ENCODE assay signal across 21 cellular contexts in genomic region chrX:110428144-110428543, GRCh38.
"Had no signal": no experiment of that assay in that cellular context is flagged by ENCODE, and none has a peak within 500 bp of the region (broad histone marks: within the 10 kb centered on the region; RNA-seq: fewer than 3 reads in every experiment).

No MANE protein-coding gene starts in this region.

- DNase-seq: effector CD4-positive, alpha-beta T cell; endodermal cell; erythroblast; foreskin keratinocyte; heart left ventricle; hippocampal formation; left colon; mammary epithelial cell; naive thymus-derived CD4-positive, alpha-beta T cell; spleen; stimulated activated CD4-positive, alpha-beta T cell treated with anti-CD3 and anti-CD28 coated beads, Interleukin-15, amount 100 ng/mL, for 24 hours; stimulated activated CD4-positive, alpha-beta T cell treated with anti-CD3 and anti-CD28 coated beads, Interleukin-1b, Interleukin-23, amount 100 ng/mL, for 48 hours; stimulated activated CD4-positive, alpha-beta T cell treated with anti-CD3 and anti-CD28 coated beads, Interleukin-4, amount 100 ng/mL, for 24 hours; tibial artery; upper lobe of left lung; uterus had no signal

- H3K27me3 ChIP-seq: foreskin keratinocyte, neutrophil, tibial artery, upper lobe of left lung, uterus had no signal

- H3K27ac Mint-ChIP-seq: endodermal cell; naive thymus-derived CD4-positive, alpha-beta T cell; stimulated activated memory B cell treated with anti-CD40 and anti-IgM and Interleukin-4, amounts not matched to agents 10 μg/mL and 1 μg/mL and 100 μg/mL, for 72 hours; stimulated activated naive CD8-positive, alpha-beta T cell treated with anti-CD3 and anti-CD28 coated beads, Interleukin-15, Interleukin-2, amounts not matched to agents 100 ng/mL and 50 ng/mL, for 24 hours had no signal

- H3K36me3 ChIP-seq: heart left ventricle, neutrophil, spleen, tibial artery, upper lobe of left lung, uterus had no signal

- H3K4me3 Mint-ChIP-seq: endodermal cell; naive thymus-derived CD4-positive, alpha-beta T cell; stimulated activated memory B cell treated with anti-CD40 and anti-IgM and Interleukin-4, amounts not matched to agents 10 μg/mL and 1 μg/mL and 100 μg/mL, for 72 hours; stimulated activated naive CD8-positive, alpha-beta T cell treated with anti-CD3 and anti-CD28 coated beads, Interleukin-15, Interleukin-2, amounts not matched to agents 100 ng/mL and 50 ng/mL, for 24 hours had no signal

- H3K36me3 Mint-ChIP-seq: naive thymus-derived CD4-positive, alpha-beta T cell; stimulated activated memory B cell treated with anti-CD40 and anti-IgM and Interleukin-4, amounts not matched to agents 10 μg/mL and 1 μg/mL and 100 μg/mL, for 72 hours had no signal

- H3K9me3 ChIP-seq: heart left ventricle, neutrophil, spleen, tibial artery, upper lobe of left lung, uterus had no signal

- H3K27me3 Mint-ChIP-seq: stimulated activated memory B cell treated with anti-CD40 and anti-IgM and Interleukin-4, amounts not matched to agents 10 μg/mL and 1 μg/mL and 100 μg/mL, for 72 hours had no signal

- H3K9me3 Mint-ChIP-seq: endodermal cell; naive thymus-derived CD4-positive, alpha-beta T cell; stimulated activated memory B cell treated with anti-CD40 and anti-IgM and Interleukin-4, amounts not matched to agents 10 μg/mL and 1 μg/mL and 100 μg/mL, for 72 hours; stimulated activated naive CD8-positive, alpha-beta T cell treated with anti-CD3 and anti-CD28 coated beads, Interleukin-15, Interleukin-2, amounts not matched to agents 100 ng/mL and 50 ng/mL, for 24 hours had no signal

- H3K27ac ChIP-seq: foreskin keratinocyte, heart left ventricle, neutrophil, spleen, tibial artery, upper lobe of left lung, uterus had no signal

- ATAC-seq: foreskin keratinocyte; heart left ventricle; left colon; naive thymus-derived CD4-positive, alpha-beta T cell; sciatic nerve; stimulated activated memory B cell treated with anti-CD40 and anti-IgM and Interleukin-4, amounts not matched to agents 10 μg/mL and 1 μg/mL and 100 μg/mL, for 72 hours had no signal

- H3K4me1 ChIP-seq: foreskin keratinocyte, heart left ventricle, spleen, tibial artery, upper lobe of left lung, uterus had no signal

- FAIRE-seq: endothelial cell of umbilical vein had no signal

- H3K4me1 Mint-ChIP-seq: naive thymus-derived CD4-positive, alpha-beta T cell; stimulated activated memory B cell treated with anti-CD40 and anti-IgM and Interleukin-4, amounts not matched to agents 10 μg/mL and 1 μg/mL and 100 μg/mL, for 72 hours had no signal

- H3K4me3 ChIP-seq: heart left ventricle, spleen, tibial artery, upper lobe of left lung, uterus had no signal
